Comparison of ENCODE assay signal across 7 cellular contexts in the genomic region with DNA sequence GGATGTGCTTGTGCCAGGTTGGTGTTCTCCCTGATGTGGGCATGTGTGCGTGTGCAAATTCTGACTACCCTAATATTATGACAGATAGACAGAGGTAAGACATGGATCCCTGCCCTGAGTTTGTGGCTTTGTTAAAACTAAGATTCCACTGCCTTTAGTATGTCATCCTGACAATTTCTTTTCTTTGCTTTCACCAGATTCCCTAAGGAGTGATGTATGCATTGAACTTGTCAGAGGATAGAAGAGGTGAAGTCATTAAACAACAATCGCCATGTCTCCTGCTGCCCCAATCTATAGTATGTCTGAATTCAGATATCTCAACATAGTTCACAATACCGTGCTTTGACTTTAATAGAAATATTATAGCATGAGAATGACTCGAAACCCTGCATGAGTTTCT.
"Had no signal": no experiment of that assay in that cellular context is flagged by ENCODE, and none has a peak within 500 bp of the region (broad histone marks: within the 10 kb centered on the region; RNA-seq: fewer than 3 reads in every experiment).

No MANE protein-coding gene starts in this region.

- H3K9me3 Mint-ChIP-seq: HFFc6 had no signal

- DNase-seq: GOT3, H7 had no signal

- H3K36me3 ChIP-seq: HAP-1 had no signal

- H3K4me1 ChIP-seq: HAP-1 had no signal

- H3K4me3 ChIP-seq: HAP-1, K562 had no signal

- H3K9me3 ChIP-seq: HAP-1 had no signal

- H3K4me3 Mint-ChIP-seq: HFFc6 had no signal

- FAIRE-seq: HTR-8/SVneo, K562 had no signal

- ATAC-seq: HCT116, K562 had no signal

- H3K27ac Mint-ChIP-seq: HFFc6 had no signal
